Comparison of ENCODE assay signal across 31 cellular contexts in the genomic region with DNA sequence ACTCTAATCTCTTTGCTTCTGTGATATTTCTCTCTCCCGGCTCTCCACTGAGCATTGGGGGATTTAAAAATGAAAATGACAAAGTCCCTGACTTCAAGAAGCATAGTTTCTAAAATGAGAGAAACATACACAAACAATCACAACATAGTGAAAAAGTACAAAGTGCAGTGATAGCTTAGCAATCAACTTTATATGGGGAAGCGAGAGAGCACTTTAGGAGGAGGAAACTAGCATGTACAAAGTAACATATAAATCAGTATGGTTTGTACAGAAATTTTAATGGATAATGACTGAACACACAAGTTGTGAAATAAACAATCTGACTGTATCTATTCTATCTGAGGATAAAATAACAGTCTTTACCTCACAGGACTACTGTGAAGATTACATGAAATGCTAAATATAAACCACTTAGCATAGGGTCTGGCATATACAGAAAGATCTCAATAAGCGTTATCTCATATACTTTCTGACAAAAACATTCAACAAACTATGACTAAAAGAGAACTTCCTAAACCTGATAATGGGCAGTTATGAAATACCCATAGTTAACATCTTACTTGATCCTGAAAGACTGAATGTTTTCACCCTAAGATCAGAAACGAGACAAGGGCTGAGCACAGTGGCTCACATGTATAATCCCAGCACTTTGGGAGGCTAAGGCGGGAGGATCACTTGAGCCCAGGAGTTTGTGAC.
"Had no signal": no experiment of that assay in that cellular context is flagged by ENCODE, and none has a peak within 500 bp of the region (broad histone marks: within the 10 kb centered on the region; RNA-seq: fewer than 3 reads in every experiment).

No MANE protein-coding gene starts in this region.

- H3K27ac ChIP-seq: coronary artery, parathyroid adenoma, psoas muscle, thoracic aorta, uterus, VCaP had no signal

- H3K9me3 Mint-ChIP-seq: activated CD4-positive, alpha-beta memory T cell treated with anti-CD3 and anti-CD28 coated beads, Interleukin-2, amount 10 ng/mL, durations not matched to agents 7 days and 5 days; activated CD4-positive, alpha-beta T cell treated with anti-CD3 and anti-CD28 coated beads, Interleukin-2, amount 10 ng/mL, durations not matched to agents 24 days and 14 days; activated T-cell treated with anti-CD3 and anti-CD28 coated beads, Interleukin-2, amount 50 U/mL, for 24 hours; activated T-helper 17 cell treated with anti-CD3 and anti-CD28 coated beads, Interleukin-2, amount 50 U/mL, for 72 hours; effector memory CD8-positive, alpha-beta T cell; stimulated activated effector memory CD8-positive, alpha-beta T cell treated with anti-CD3 and anti-CD28 coated beads, Interleukin-12 subunit alpha, Interleukin-12 subunit beta, amount 100 ng/mL, for 72 hours; T-helper 1 cell treated with Interleukin-12 subunit alpha and Interleukin-12 subunit beta and Interleukin-4 antibody, amounts not matched to agents 30 μg/mL and 1 μg/mL, for 36 hours had no signal

- H3K27me3 Mint-ChIP-seq: activated CD4-positive, alpha-beta memory T cell treated with anti-CD3 and anti-CD28 coated beads, Interleukin-2, amount 10 ng/mL, durations not matched to agents 7 days and 5 days; activated CD4-positive, alpha-beta T cell treated with anti-CD3 and anti-CD28 coated beads, Interleukin-2, amount 10 ng/mL, durations not matched to agents 24 days and 14 days; activated T-cell treated with anti-CD3 and anti-CD28 coated beads, Interleukin-2, amount 50 U/mL, for 24 hours; activated T-helper 17 cell treated with anti-CD3 and anti-CD28 coated beads, Interleukin-2, amount 50 U/mL, for 72 hours; effector memory CD8-positive, alpha-beta T cell; naive thymus-derived CD4-positive, alpha-beta T cell; stimulated activated naive CD8-positive, alpha-beta T cell treated with anti-CD3 and anti-CD28 coated beads, Interleukin-15, Interleukin-2, amounts not matched to agents 100 ng/mL and 50 ng/mL, for 24 hours had no signal

- FAIRE-seq: bronchial epithelial cell, TTC549 had no signal

- H3K4me1 ChIP-seq: parathyroid adenoma, uterus had no signal

- H3K4me3 ChIP-seq: coronary artery, psoas muscle, thoracic aorta, uterus had no signal

- H3K79me2 ChIP-seq: parathyroid adenoma had no signal

- H3K27ac Mint-ChIP-seq: activated CD4-positive, alpha-beta memory T cell treated with anti-CD3 and anti-CD28 coated beads, Interleukin-2, amount 10 ng/mL, durations not matched to agents 7 days and 5 days; activated CD4-positive, alpha-beta T cell treated with anti-CD3 and anti-CD28 coated beads, Interleukin-2, amount 10 ng/mL, durations not matched to agents 24 days and 14 days; activated T-cell treated with anti-CD3 and anti-CD28 coated beads, Interleukin-2, amount 50 U/mL, for 24 hours; activated T-helper 17 cell treated with anti-CD3 and anti-CD28 coated beads, Interleukin-2, amount 50 U/mL, for 72 hours; effector memory CD8-positive, alpha-beta T cell; mesothelial cell of epicardium; naive thymus-derived CD4-positive, alpha-beta T cell; stimulated activated effector memory CD8-positive, alpha-beta T cell treated with anti-CD3 and anti-CD28 coated beads, Interleukin-12 subunit alpha, Interleukin-12 subunit beta, amount 100 ng/mL, for 72 hours; stimulated activated naive CD8-positive, alpha-beta T cell treated with anti-CD3 and anti-CD28 coated beads, Interleukin-15, Interleukin-2, amounts not matched to agents 100 ng/mL and 50 ng/mL, for 24 hours; T-helper 1 cell treated with Interleukin-12 subunit alpha and Interleukin-12 subunit beta and Interleukin-4 antibody, amounts not matched to agents 30 μg/mL and 1 μg/mL, for 36 hours had no signal

- H3K9me3 ChIP-seq: psoas muscle, thoracic aorta, uterus had no signal

- ATAC-seq: activated T-helper 17 cell treated with anti-CD3 and anti-CD28 coated beads, Interleukin-2, amount 50 U/mL, for 72 hours; effector memory CD8-positive, alpha-beta T cell; esophagus mucosa; left ventricle myocardium superior; naive thymus-derived CD4-positive, alpha-beta T cell; stimulated activated effector memory CD8-positive, alpha-beta T cell treated with anti-CD3 and anti-CD28 coated beads, Interleukin-12 subunit alpha, Interleukin-12 subunit beta, amount 100 ng/mL, for 72 hours had no signal

- H3K4me1 Mint-ChIP-seq: activated T-helper 17 cell treated with anti-CD3 and anti-CD28 coated beads, Interleukin-2, amount 50 U/mL, for 72 hours; mesothelial cell of epicardium had no signal

- H3K36me3 ChIP-seq: thoracic aorta, uterus had no signal

- H3K36me3 Mint-ChIP-seq: stimulated activated effector memory CD8-positive, alpha-beta T cell treated with anti-CD3 and anti-CD28 coated beads, Interleukin-12 subunit alpha, Interleukin-12 subunit beta, amount 100 ng/mL, for 72 hours had no signal

- DNase-seq: activated CD4-positive, alpha-beta memory T cell treated with anti-CD3 and anti-CD28 coated beads, Interleukin-2, amount 10 ng/mL, durations not matched to agents 7 days and 5 days; activated CD4-positive, alpha-beta T cell treated with anti-CD3 and anti-CD28 coated beads, Interleukin-2, amount 10 ng/mL, durations not matched to agents 24 days and 14 days; activated CD8-positive, alpha-beta memory T cell treated with anti-CD3 and anti-CD28 coated beads, Interleukin-2, amount 50 U/mL, for 48 hours; activated gamma-delta T cell treated with Interleukin-2 at 50 U/mL for 16 hours; activated naive CD4-positive, alpha-beta T cell treated with anti-CD3 and anti-CD28 coated beads, Interleukin-2, amount 50 U/mL, for 16 hours; activated T-cell treated with anti-CD3 and anti-CD28 coated beads, Interleukin-2, amount 50 U/mL, for 24 hours; anterior cingulate cortex; effector memory CD8-positive, alpha-beta T cell; glutamatergic neuron; islet precursor cell; left ventricle myocardium superior; naive thymus-derived CD4-positive, alpha-beta T cell; psoas muscle; stimulated activated CD4-positive, alpha-beta T cell treated with anti-CD3 and anti-CD28 coated beads, Interleukin-12 subunit alpha, Interleukin-12 subunit beta, amount 100 ng/mL, for 4 hours; stimulated activated CD4-positive, alpha-beta T cell treated with anti-CD3 and anti-CD28 coated beads, Interleukin-4, amount 100 ng/mL, for 1 hour; SW 1271; T-helper 9 cell; trophoblast cell; uterus had no signal

- H2AFZ ChIP-seq: parathyroid adenoma had no signal

- H3K4me3 Mint-ChIP-seq: activated CD4-positive, alpha-beta memory T cell treated with anti-CD3 and anti-CD28 coated beads, Interleukin-2, amount 10 ng/mL, durations not matched to agents 7 days and 5 days; activated CD4-positive, alpha-beta T cell treated with anti-CD3 and anti-CD28 coated beads, Interleukin-2, amount 10 ng/mL, durations not matched to agents 24 days and 14 days; activated T-cell treated with anti-CD3 and anti-CD28 coated beads, Interleukin-2, amount 50 U/mL, for 24 hours; activated T-helper 17 cell treated with anti-CD3 and anti-CD28 coated beads, Interleukin-2, amount 50 U/mL, for 72 hours; effector memory CD8-positive, alpha-beta T cell; mesothelial cell of epicardium; naive thymus-derived CD4-positive, alpha-beta T cell; stimulated activated effector memory CD8-positive, alpha-beta T cell treated with anti-CD3 and anti-CD28 coated beads, Interleukin-12 subunit alpha, Interleukin-12 subunit beta, amount 100 ng/mL, for 72 hours; stimulated activated naive CD8-positive, alpha-beta T cell treated with anti-CD3 and anti-CD28 coated beads, Interleukin-15, Interleukin-2, amounts not matched to agents 100 ng/mL and 50 ng/mL, for 24 hours; T-helper 1 cell treated with Interleukin-12 subunit alpha and Interleukin-12 subunit beta and Interleukin-4 antibody, amounts not matched to agents 30 μg/mL and 1 μg/mL, for 36 hours had no signal

- H3K27me3 ChIP-seq: uterus had no signal

- H3K9ac ChIP-seq: parathyroid adenoma had no signal
